ENCODE assay signal across 1 cellular context in genomic region chr9:127450170-127450830, GRCh38.
TF ChIP-seq lines count a peak whose summit lies in the region.

No MANE protein-coding gene starts in this region.

TF ChIP-seq in HEK293, 187 proteins besides CTCF, POLR2A, EP300 and RAD21 (continued from another document):
- TF ChIP-seq ZNF426 (tag by site-specific recombination; IDR thresholded peaks at IDR 0.05), result 0 out of 2 replicates have a peak, but pooled peaks have one; percentile 6
